16 cellular contexts compared by ENCODE assay signal in the genomic region with DNA sequence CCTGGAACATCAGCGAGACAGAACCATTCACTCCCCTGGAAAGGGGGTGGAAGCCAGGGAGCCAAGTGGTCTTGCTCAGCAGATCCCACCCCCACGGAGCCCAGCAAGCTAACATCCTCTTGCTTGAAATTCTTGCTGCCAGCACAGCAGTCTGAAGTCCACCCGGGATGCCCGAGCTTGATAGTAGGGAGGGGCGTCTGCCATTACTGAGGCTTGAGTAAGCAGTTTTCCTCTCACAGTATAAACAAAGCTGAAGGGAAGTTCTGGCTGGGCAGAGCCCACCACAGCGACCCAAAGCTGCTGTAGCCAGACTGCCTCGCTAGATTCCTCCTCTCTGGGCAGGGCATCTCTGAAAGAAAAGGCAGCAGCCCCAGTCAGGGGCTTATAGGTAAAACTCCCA.
DNase-seq lines count a peak whose midpoint lies in the region; ATAC-seq and TF ChIP-seq lines count a peak whose summit lies in the region.
"Had no signal": no experiment of that assay in that cellular context is flagged by ENCODE, and none has a peak within 500 bp of the region (broad histone marks: within the 10 kb centered on the region; RNA-seq: fewer than 3 reads in every experiment).

No MANE protein-coding gene starts in this region.

- H3K4me1 ChIP-seq in fibroblast of lung (ENCODE audit: control insufficient read depth, extremely low read depth, insufficient read depth, low read length), result no peaks in the 10 kb centered on the region
- H3K4me1 ChIP-seq: adrenal gland, upper lobe of right lung had no signal

- no peaks in the 10 kb centered on the region for H3K79me2 ChIP-seq in fibroblast of lung (ENCODE audit: control insufficient read depth, insufficient read depth, low read length)

- peaks cover 22% of the 10 kb centered on the region for H3K4me1 Mint-ChIP-seq in osteocyte (ENCODE audit: unreplicated experiment)
- H3K4me1 Mint-ChIP-seq: activated CD4-positive, alpha-beta T cell treated with anti-CD3 and anti-CD28 coated beads for 36 hours had no signal

- no peaks in the 10 kb centered on the region for H3K9me3 ChIP-seq in fibroblast of lung (ENCODE audit: control insufficient read depth, insufficient read depth, low read depth, low read length)
- H3K9me3 ChIP-seq: adrenal gland, upper lobe of right lung had no signal

- H3K9me3 Mint-ChIP-seq in osteocyte (ENCODE audit: unreplicated experiment), result peaks cover 9% of the 10 kb centered on the region

- no peak for ATAC-seq in HG03378 (IDR thresholded peaks at IDR 0.05; ENCODE audit: unreplicated experiment)
- ATAC-seq in GM21786 (IDR thresholded peaks at IDR 0.05; ENCODE audit: unreplicated experiment), result no peak
- ATAC-seq: activated CD4-positive, alpha-beta T cell treated with anti-CD3 and anti-CD28 coated beads for 36 hours; upper lobe of right lung had no signal

- H2AFZ ChIP-seq in fibroblast of lung (ENCODE audit: low read length), result peak overlapping the region; percentile 20

- peak overlapping the region; percentile 58 for H3K27ac Mint-ChIP-seq in osteocyte (ENCODE audit: unreplicated experiment)
- H3K27ac Mint-ChIP-seq: activated CD4-positive, alpha-beta T cell treated with anti-CD3 and anti-CD28 coated beads for 36 hours had no signal

- H3K27me3 ChIP-seq in fibroblast of lung (ENCODE audit: control insufficient read depth, insufficient read depth, low read length), result no peaks in the 10 kb centered on the region
- H3K27me3 ChIP-seq: adrenal gland, upper lobe of right lung had no signal

- H3K27me3 Mint-ChIP-seq in osteocyte (ENCODE audit: unreplicated experiment), result no peaks in the 10 kb centered on the region
- H3K27me3 Mint-ChIP-seq: activated CD4-positive, alpha-beta T cell treated with anti-CD3 and anti-CD28 coated beads for 36 hours had no signal

- no peaks in the 10 kb centered on the region for H3K36me3 Mint-ChIP-seq in osteocyte (ENCODE audit: unreplicated experiment)

- no peaks in the 10 kb centered on the region for H3K36me3 ChIP-seq in fibroblast of lung (ENCODE audit: control insufficient read depth, insufficient read depth, low read length)
- H3K36me3 ChIP-seq: adrenal gland, upper lobe of right lung had no signal

- DNase-seq in EH (ENCODE audit: low read depth) (peak; percentile 42), NCI-H69 (lab: John Stamatoyannopoulos, UW) (peak; percentile 18), fibroblast of lung (ENCODE audit: low read depth in 2 of 2) (peak; percentile 36 to 71), osteocyte (ENCODE audit: extremely low spot score, unreplicated experiment) (no peak), COLO668 (lab: John Stamatoyannopoulos, UW; ENCODE audit: unreplicated experiment) (no peak)
- no peak for DNase-seq in stimulated activated naive CD4-positive, alpha-beta T cell treated with Interleukin-2 at 50 U/mL for 16 hours (lab: John Stamatoyannopoulos, UW)
- DNase-seq: activated CD4-positive, alpha-beta T cell treated with anti-CD3 and anti-CD28 coated beads for 36 hours; adrenal gland; cerebellar nuclear complex; COR-L47; NCI-H1436 treated with DMSO at 0.1 percent for 48 hours; stimulated activated CD4-positive, alpha-beta T cell treated with anti-CD3 and anti-CD28 coated beads, Interleukin-2, amount 100 ng/mL, for 24 hours; upper lobe of right lung had no signal

- TF ChIP-seq CTCF in fibroblast of lung (conservative IDR thresholded peaks at IDR 0.05 in 1 of 2, IDR thresholded peaks at IDR 0.05 in 1 of 2; ENCODE audit: low read depth in 1 of 2, low read length in 2 of 2) (no peak), osteocyte (IDR thresholded peaks at IDR 0.05) (no peak)

- no peak overlapping the region for H3K27ac ChIP-seq in fibroblast of lung (ENCODE audit: insufficient read depth, low read length)
- H3K27ac ChIP-seq: adrenal gland, SK-N-MC, upper lobe of right lung had no signal

- no peak overlapping the region for H3K9ac ChIP-seq in fibroblast of lung (ENCODE audit: insufficient read depth, low read length)

- H3K4me3 Mint-ChIP-seq in osteocyte (ENCODE audit: unreplicated experiment), result no peak overlapping the region
- H3K4me3 Mint-ChIP-seq: activated CD4-positive, alpha-beta T cell treated with anti-CD3 and anti-CD28 coated beads for 36 hours had no signal

- H3K4me2 ChIP-seq in fibroblast of lung (ENCODE audit: extremely low read depth, insufficient read depth, low read length), result no peak overlapping the region

- no peak overlapping the region for H3K4me3 ChIP-seq in fibroblast of lung (replicated peaks in 1 of 4; ENCODE audit: control extremely low read depth in 1 of 4, insufficient read depth in 1 of 4, low read depth in 3 of 4, low read length in 4 of 4)
- H3K4me3 ChIP-seq: adrenal gland, SK-N-MC, upper lobe of right lung had no signal

- H4K20me1 ChIP-seq in fibroblast of lung (ENCODE audit: control insufficient read depth, extremely low read depth, insufficient read depth, low read length), result no peaks in the 10 kb centered on the region

Comparison
In these comparisons a context has a peak if more than half of its experiments do, and no peak if none do; other contexts are left out.
1. DNase-seq: peak in EH (single experiment), NCI-H69 (single experiment) and fibroblast of lung (2 of 2); none in osteocyte (single experiment), COLO668 (single experiment) and stimulated activated naive CD4-positive, alpha-beta T cell treated with Interleukin-2 at 50 U/mL for 16 hours (single experiment).